In genomic region chr12:79964100-79964627, GRCh38 we compare ENCODE assay signal across 20 cellular contexts. TPM values are rescaled to one million over a fixed set of nuclear protein-coding genes. Genes with fewer than 3 reads are reported as not detected.
DNase-seq lines count a peak whose midpoint lies in the region; ATAC-seq, FAIRE-seq and TF ChIP-seq lines count a peak whose summit lies in the region.
"Had no signal": no experiment of that assay in that cellular context is flagged by ENCODE, and none has a peak within 500 bp of the region (broad histone marks: within the 10 kb centered on the region; RNA-seq: fewer than 3 reads in every experiment).

No MANE protein-coding gene starts in this region.

- no peaks in the 10 kb centered on the region for H3K9me1 ChIP-seq in K562 (ENCODE audit: control insufficient read depth, insufficient read depth, low read length)

- H3K36me3 Mint-ChIP-seq in natural killer cell treated with Interleukin-12 subunit alpha and Interleukin-12 subunit beta and Interleukin-15 and Interleukin-18, amount 100 ng/mL, for 72 hours, result no peaks in the 10 kb centered on the region
- H3K36me3 Mint-ChIP-seq: CD4-positive, CD25-positive, alpha-beta regulatory T cell had no signal

- no peak overlapping the region for H3K4me3 ChIP-seq in HCT116 (replicated peaks in 1 of 2; ENCODE audit: low read depth in 1 of 2, low read length in 2 of 2)
- H3K4me3 ChIP-seq in OCI-LY3 (ENCODE audit: low read length), result no peak overlapping the region
- H3K4me3 ChIP-seq in K562, result no peak overlapping the region
- H3K4me3 ChIP-seq: BLaER1 treated with 17β-estradiol and CSF1 and Interleukin-3, amounts not matched to agents 10 nM and 100 nM had no signal

- FAIRE-seq in K562 (lab: Jason Lieb, UNC), result no peak
- FAIRE-seq: G401.6, GM12891 had no signal

- TF ChIP-seq CTCF in HCT116 (IDR thresholded peaks at IDR 0.05 in 2 of 3, conservative IDR thresholded peaks at IDR 0.05 in 1 of 3; ENCODE audit: borderline replicate concordance in 1 of 3, insufficient read depth in 1 of 3, low read depth in 2 of 3, low read length in 2 of 3), result no peak
- TF ChIP-seq CTCF in OCI-LY3 (IDR thresholded peaks at IDR 0.05; ENCODE audit: low read depth, low read length), result no peak
- no peak for TF ChIP-seq CTCF in K562 (IDR thresholded peaks at IDR 0.05 in 2 of 3, conservative IDR thresholded peaks at IDR 0.05 in 1 of 3; ENCODE audit: insufficient read depth in 2 of 3, low read depth in 1 of 3, low read length in 3 of 3)

- H3K4me2 ChIP-seq in HCT116 (ENCODE audit: low read length) (no peak overlapping the region), OCI-LY3 (ENCODE audit: low read length) (no peak overlapping the region), K562 (ENCODE audit: insufficient read depth, low read length) (no peak overlapping the region)

- H3K4me1 ChIP-seq in HCT116 (ENCODE audit: control insufficient read depth in 1 of 2, insufficient read depth in 2 of 2, low read length in 2 of 2) (no peaks in the 10 kb centered on the region), OCI-LY3 (ENCODE audit: low read length) (no peaks in the 10 kb centered on the region), K562 (replicated peaks in 1 of 2; ENCODE audit: control insufficient read depth in 2 of 2, insufficient read depth in 2 of 2, low read length in 2 of 2) (no peaks in the 10 kb centered on the region; a peak in 2 of 5 replicates)

- H3K36me3 ChIP-seq in HCT116 (ENCODE audit: control insufficient read depth in 1 of 2, insufficient read depth in 2 of 2, low read length in 2 of 2) (no peaks in the 10 kb centered on the region), OCI-LY3 (replicated peaks; ENCODE audit: low read depth, low read length) (no peaks in the 10 kb centered on the region), K562 (ENCODE audit: control insufficient read depth, insufficient read depth, low read length) (no peaks in the 10 kb centered on the region)
- H3K36me3 ChIP-seq: BLaER1 treated with 17β-estradiol and CSF1 and Interleukin-3, amounts not matched to agents 10 nM and 100 nM had no signal

- WGBS in K562 (ENCODE audit: insufficient coverage, low coverage, missing lambda C conversion rate), result 7% methylated on average over 3 of the region's 3 CpGs

- BruUV-seq in HCT116 (replicated peaks; lab: Mats Ljungman, UMichigan) (no TSS peak), K562 (replicated peaks; lab: Mats Ljungman, UMichigan) (no TSS peak)

- no peaks in the 10 kb centered on the region for H3K9me3 ChIP-seq in HCT116 (ENCODE audit: control insufficient read depth in 1 of 2, insufficient read depth in 1 of 2, low read depth in 1 of 2, low read length in 2 of 2)
- H3K9me3 ChIP-seq in OCI-LY3 (ENCODE audit: insufficient read depth, low read length), result no peaks in the 10 kb centered on the region
- H3K9me3 ChIP-seq in K562 (replicated peaks; ENCODE audit: control insufficient read depth, insufficient read depth, low read depth, low read length), result no peaks in the 10 kb centered on the region

- POLR2A ChIA-PET in HCT116 (lab: Charles Lee), result no interaction called here
- POLR2A ChIA-PET in K562 (lab: Yijun Ruan, JAX), result interaction anchor here (1.9 kb wide), 1 partner anchor 9 kb away, joined by 4 read pairs; no protein-coding TSS in a partner anchor

- no peaks in the 10 kb centered on the region for H3K9me3 Mint-ChIP-seq in natural killer cell treated with Interleukin-12 subunit alpha and Interleukin-12 subunit beta and Interleukin-15 and Interleukin-18, amount 100 ng/mL, for 72 hours

- H3K79me2 ChIP-seq in HCT116 (ENCODE audit: insufficient read depth, low read length) (no peaks in the 10 kb centered on the region), OCI-LY3 (ENCODE audit: low read length) (no peaks in the 10 kb centered on the region), K562 (ENCODE audit: control insufficient read depth, insufficient read depth, low read length) (no peaks in the 10 kb centered on the region)

- RAD21 ChIA-PET in HCT116 (lab: Charles Lee; ENCODE audit: low non-redundant PET in 1 of 2, low total read pairs in 2 of 2, uncharacterized antibody in 2 of 2, unreplicated experiment in 2 of 2), result no interaction called here

- H2AFZ ChIP-seq in HCT116 (ENCODE audit: low read depth, low read length, poor library complexity, severe bottlenecking) (no peak overlapping the region), OCI-LY3 (ENCODE audit: low read depth, low read length) (0 out of 2 replicates have a peak overlapping the region, but pooled peaks have one; percentile 19), K562 (ENCODE audit: low read depth, low read length) (no peak overlapping the region; the same call in 1 of the 2 replicates)

- no peaks in the 10 kb centered on the region for H3K27me3 ChIP-seq in HCT116 (ENCODE audit: insufficient read depth, low read length)
- H3K27me3 ChIP-seq in OCI-LY3 (ENCODE audit: low read depth, low read length), result no peaks in the 10 kb centered on the region
- no peaks in the 10 kb centered on the region for H3K27me3 ChIP-seq in K562 (ENCODE audit: control insufficient read depth in 2 of 2, insufficient read depth in 2 of 2, low read length in 2 of 2)
- H3K27me3 ChIP-seq: BLaER1 treated with 17β-estradiol and CSF1 and Interleukin-3, amounts not matched to agents 10 nM and 100 nM had no signal

- no peak for TF ChIP-seq RAD21 in HCT116 (IDR thresholded peaks at IDR 0.05; ENCODE audit: low read depth)
- 0 out of 4 replicates have a peak, but pooled peaks of 1 of the 2 experiments have one; percentile 16 for TF ChIP-seq RAD21 in K562 (CRISPR knock-in tag; conservative IDR thresholded peaks at IDR 0.05 in 1 of 2, IDR thresholded peaks at IDR 0.05 in 1 of 2)

- ATAC-seq in HCT116, result no peak
- ATAC-seq in K562, result peak; percentile 90
- ATAC-seq in natural killer cell treated with Interleukin-12 subunit alpha and Interleukin-12 subunit beta and Interleukin-15 and Interleukin-18, amount 100 ng/mL, for 72 hours, result no peak
- no peak for ATAC-seq in GM18867 (IDR thresholded peaks at IDR 0.05; ENCODE audit: unreplicated experiment)

- TF ChIP-seq EP300 in K562 (IDR thresholded peaks at IDR 0.05; ENCODE audit: low read length), result peak; percentile 42; the same call in 1 of the 2 replicates

- peaks cover 9 to 27% of the 10 kb centered on the region in 2 donors for H3K27me3 Mint-ChIP-seq in natural killer cell treated with Interleukin-12 subunit alpha and Interleukin-12 subunit beta and Interleukin-15 and Interleukin-18, amount 100 ng/mL, for 72 hours

- H4K20me1 ChIP-seq in HCT116 (ENCODE audit: insufficient read depth), result no peaks in the 10 kb centered on the region
- no peaks in the 10 kb centered on the region for H4K20me1 ChIP-seq in OCI-LY3 (ENCODE audit: insufficient read depth, low read length)
- no peaks in the 10 kb centered on the region for H4K20me1 ChIP-seq in K562 (replicated peaks; ENCODE audit: control insufficient read depth, insufficient read depth, low read length)
- H4K20me1 ChIP-seq: BLaER1 treated with 17β-estradiol and CSF1 and Interleukin-3, amounts not matched to agents 10 nM and 100 nM had no signal

- H3K4me3 Mint-ChIP-seq in natural killer cell treated with Interleukin-12 subunit alpha and Interleukin-12 subunit beta and Interleukin-15 and Interleukin-18, amount 100 ng/mL, for 72 hours, result no peak overlapping the region
- H3K4me3 Mint-ChIP-seq: CD4-positive, CD25-positive, alpha-beta regulatory T cell had no signal

- H3K4me1 Mint-ChIP-seq in natural killer cell treated with Interleukin-12 subunit alpha and Interleukin-12 subunit beta and Interleukin-15 and Interleukin-18, amount 100 ng/mL, for 72 hours (ENCODE audit: low read depth in 2 of 2), result no peaks in the 10 kb centered on the region

- intact Hi-C loops in HCT116 (cut with micrococcal nuclease), result no loop called here
- intact Hi-C loops in K562 (cut with micrococcal nuclease), result no loop called here

- CTCF ChIA-PET in HCT116 (lab: Charles Lee) (no interaction called here), K562 (lab: Yijun Ruan, JAX; ENCODE audit: low intra/inter-chr PET ratio) (no interaction called here)

- in situ Hi-C loops in ACHN (cut with HindIII; ENCODE audit: low pct_ligation_motif_present, low pct_unique_long_range_greater_than_20kb, low sequenced_read_pairs) (no loop called here), K562 (cut with MboI) (no loop called here)

- H3K9me2 ChIP-seq in HCT116 (ENCODE audit: insufficient read depth), result no peaks in the 10 kb centered on the region

- no peak overlapping the region for H3K27ac ChIP-seq in HCT116 (ENCODE audit: low read depth, low read length)
- H3K27ac ChIP-seq in OCI-LY3 (ENCODE audit: low read length), result no peak overlapping the region
- H3K27ac ChIP-seq in K562 (ENCODE audit: extremely low read depth, low read depth, low read length), result no peak overlapping the region
- H3K27ac ChIP-seq: 22Rv1; BLaER1 treated with 17β-estradiol and CSF1 and Interleukin-3, amounts not matched to agents 10 nM and 100 nM had no signal

- H3K9ac ChIP-seq in HCT116 (ENCODE audit: low read length), result no peak overlapping the region
- H3K9ac ChIP-seq in OCI-LY3 (ENCODE audit: low read length), result no peak overlapping the region
- no peak overlapping the region for H3K9ac ChIP-seq in K562 (ENCODE audit: insufficient read depth in 1 of 2, low read depth in 2 of 2, low read length in 2 of 2)
- H3K9ac ChIP-seq: BLaER1 treated with 17β-estradiol and CSF1 and Interleukin-3, amounts not matched to agents 10 nM and 100 nM had no signal

- TF ChIP-seq POLR2A in HCT116 (IDR thresholded peaks at IDR 0.05; ENCODE audit: borderline replicate concordance, extremely low read depth, insufficient read depth, insufficient read length), result no peak
- no peak for TF ChIP-seq POLR2A in K562 (conservative IDR thresholded peaks at IDR 0.05)

- DNase-seq in ACHN (peak; percentile 9), HCT116 (ENCODE audit: low read depth, low spot score) (no peak), K562 (ENCODE audit: extremely low read depth in 1 of 4, low spot score in 3 of 4) (no peak), DMS 273 (lab: John Stamatoyannopoulos, UW; ENCODE audit: unreplicated experiment) (no peak), SHP77 treated with DMSO at 0.1 percent for 48 hours (lab: John Stamatoyannopoulos, UW) (no peak)
- DNase-seq in natural killer cell treated with Interleukin-12 subunit alpha and Interleukin-12 subunit beta and Interleukin-15 and Interleukin-18, amount 100 ng/mL, for 72 hours (ENCODE audit: low spot score), result no peak
- DNase-seq: AML-193; Calu3; CD4-positive, CD25-positive, alpha-beta regulatory T cell; DMS153; DMS79 treated with DMSO at 0.1 percent for 48 hours; EL; H7; IMR-90 had no signal

- no peak overlapping the region for H3K27ac Mint-ChIP-seq in natural killer cell treated with Interleukin-12 subunit alpha and Interleukin-12 subunit beta and Interleukin-15 and Interleukin-18, amount 100 ng/mL, for 72 hours
- H3K27ac Mint-ChIP-seq: CD4-positive, CD25-positive, alpha-beta regulatory T cell had no signal

RNA-seq across cellular contexts. Expression of gene PPP1R12A, which starts 29.3 kb away (rescaled TPM):
- total RNA-seq in HCT116 (2021; ENCODE audit: unreplicated experiment), result 52.0 TPM
- polyA plus RNA-seq in HCT116 (2012), result 30.4 and 32.1 TPM in 2 replicates
- total RNA-seq in K562 (2011; cell fraction: chromatin; rRNA removed; ENCODE audit: low replicate concordance), result 78.5 and 335 TPM in 2 replicates
- total RNA-seq in K562 (2011; cell fraction: nucleolus; rRNA removed), result 46.4 and 56.5 TPM in 2 replicates
- total RNA-seq in K562 (2011; cell fraction: nucleoplasm; rRNA removed), result 94.4 and 121 TPM in 2 replicates
- 68.0 and 116 TPM in 2 replicates for total RNA-seq in K562 (2014; rRNA removed)
- total RNA-seq in K562 (2014; rRNA removed; fragmentation: Illumina TruSeq; extraction: Trizol), result 106 and 131 TPM in 2 replicates
- 118 and 119 TPM in 2 replicates for total RNA-seq in K562 (2015; rRNA removed; fragmentation: Illumina TruSeq; extraction: Trizol)
- 51.9 and 53.3 TPM in 2 replicates for total RNA-seq in K562 (2021)
- 49.3 and 51.3 TPM in 2 replicates for polyA plus RNA-seq in K562 (2011; rRNA removed)
- polyA plus RNA-seq in K562 (2011; cell fraction: cytosol; rRNA removed), result 11.0 and 12.7 TPM in 2 replicates
- 52.5 and 67.8 TPM in 2 replicates for polyA plus RNA-seq in K562 (2011; cell fraction: nucleus; rRNA removed)
- polyA plus RNA-seq in K562 (2012), result 29.0 and 33.0 TPM in 2 replicates
- 83.8 and 109 TPM in 2 replicates for polyA plus RNA-seq in K562 (2014; fragmentation: Illumina TruSeq; extraction: Trizol)
- 10 to 100 TPM; 26.4 to 42.3 TPM for polyA plus RNA-seq in K562 (2014; fragmentation: Nextera tagmentation; extraction: Ambion mirVana)
- polyA plus RNA-seq in K562 (2014; rRNA removed), result 37.0 and 44.1 TPM in 2 replicates
- polyA minus RNA-seq in K562 (2011; rRNA and poly(A)+ RNA removed), result 232 and 234 TPM in 2 replicates
- 52.6 and 79.4 TPM in 2 replicates for polyA minus RNA-seq in K562 (2011; cell fraction: cytosol; rRNA and poly(A)+ RNA removed)
- 96.9 and 176 TPM in 2 replicates for polyA minus RNA-seq in K562 (2011; cell fraction: nucleus; rRNA and poly(A)+ RNA removed)
- total RNA-seq in natural killer cell treated with Interleukin-12 subunit alpha and Interleukin-12 subunit beta and Interleukin-15 and Interleukin-18, amount 100 ng/mL, for 72 hours, result 100 to 1,000 TPM; 112 to 131 TPM
